In the genomic region with DNA sequence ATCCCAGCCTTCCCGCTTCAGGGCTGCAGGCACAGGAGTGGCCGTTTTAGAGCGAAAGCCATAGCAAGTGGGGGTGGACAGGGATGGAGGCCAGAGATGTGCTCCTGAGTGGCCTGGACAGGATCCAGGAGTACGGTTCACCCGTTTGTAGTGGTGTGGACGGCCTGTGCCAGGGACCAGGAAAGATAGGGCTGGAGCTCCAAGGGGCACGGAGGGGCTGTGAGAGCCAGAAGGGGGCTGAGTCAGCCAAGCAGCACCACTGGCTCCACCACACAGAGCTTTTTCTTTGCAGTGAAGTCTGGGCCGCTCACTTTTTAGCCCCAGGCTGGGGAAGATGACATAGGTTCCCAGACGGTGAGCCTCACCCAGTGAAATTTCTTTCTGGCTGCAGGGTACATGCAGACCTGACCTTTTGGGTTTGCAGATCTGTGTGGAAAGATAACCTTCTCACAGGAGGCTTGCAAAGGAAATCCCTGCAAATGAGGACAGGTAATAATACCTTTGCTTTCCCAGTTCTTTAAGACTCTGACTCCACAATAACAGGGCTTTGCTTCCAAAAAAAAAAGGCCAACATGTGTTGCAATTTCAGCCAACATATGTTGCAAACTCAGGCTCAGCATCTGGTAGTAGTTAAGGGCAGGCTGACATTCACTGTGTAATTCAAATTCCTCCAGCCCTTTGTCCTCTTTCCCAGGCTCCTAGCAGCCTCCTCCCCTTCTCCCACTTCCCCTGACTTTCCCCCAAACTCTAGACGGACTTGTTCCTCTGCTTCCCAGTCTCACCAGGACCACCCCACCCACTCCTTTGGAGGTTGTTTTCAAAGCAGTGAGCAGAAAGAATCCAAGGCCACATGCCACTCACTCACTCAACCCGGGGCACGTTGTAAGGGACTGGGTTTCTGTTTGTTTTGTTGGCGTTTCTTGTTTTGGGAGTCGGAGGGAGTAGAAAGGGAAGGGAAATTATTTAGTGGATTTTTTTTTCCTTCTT, we compare ENCODE assay signal across 1 cellular context.
TF ChIP-seq lines count a peak whose summit lies in the region.

No MANE protein-coding gene starts in this region.

TF ChIP-seq in HepG2, 621 proteins besides CTCF, POLR2A, EP300 and RAD21 (continued from another document and continues in another):
- TF ChIP-seq, protein P1, sequence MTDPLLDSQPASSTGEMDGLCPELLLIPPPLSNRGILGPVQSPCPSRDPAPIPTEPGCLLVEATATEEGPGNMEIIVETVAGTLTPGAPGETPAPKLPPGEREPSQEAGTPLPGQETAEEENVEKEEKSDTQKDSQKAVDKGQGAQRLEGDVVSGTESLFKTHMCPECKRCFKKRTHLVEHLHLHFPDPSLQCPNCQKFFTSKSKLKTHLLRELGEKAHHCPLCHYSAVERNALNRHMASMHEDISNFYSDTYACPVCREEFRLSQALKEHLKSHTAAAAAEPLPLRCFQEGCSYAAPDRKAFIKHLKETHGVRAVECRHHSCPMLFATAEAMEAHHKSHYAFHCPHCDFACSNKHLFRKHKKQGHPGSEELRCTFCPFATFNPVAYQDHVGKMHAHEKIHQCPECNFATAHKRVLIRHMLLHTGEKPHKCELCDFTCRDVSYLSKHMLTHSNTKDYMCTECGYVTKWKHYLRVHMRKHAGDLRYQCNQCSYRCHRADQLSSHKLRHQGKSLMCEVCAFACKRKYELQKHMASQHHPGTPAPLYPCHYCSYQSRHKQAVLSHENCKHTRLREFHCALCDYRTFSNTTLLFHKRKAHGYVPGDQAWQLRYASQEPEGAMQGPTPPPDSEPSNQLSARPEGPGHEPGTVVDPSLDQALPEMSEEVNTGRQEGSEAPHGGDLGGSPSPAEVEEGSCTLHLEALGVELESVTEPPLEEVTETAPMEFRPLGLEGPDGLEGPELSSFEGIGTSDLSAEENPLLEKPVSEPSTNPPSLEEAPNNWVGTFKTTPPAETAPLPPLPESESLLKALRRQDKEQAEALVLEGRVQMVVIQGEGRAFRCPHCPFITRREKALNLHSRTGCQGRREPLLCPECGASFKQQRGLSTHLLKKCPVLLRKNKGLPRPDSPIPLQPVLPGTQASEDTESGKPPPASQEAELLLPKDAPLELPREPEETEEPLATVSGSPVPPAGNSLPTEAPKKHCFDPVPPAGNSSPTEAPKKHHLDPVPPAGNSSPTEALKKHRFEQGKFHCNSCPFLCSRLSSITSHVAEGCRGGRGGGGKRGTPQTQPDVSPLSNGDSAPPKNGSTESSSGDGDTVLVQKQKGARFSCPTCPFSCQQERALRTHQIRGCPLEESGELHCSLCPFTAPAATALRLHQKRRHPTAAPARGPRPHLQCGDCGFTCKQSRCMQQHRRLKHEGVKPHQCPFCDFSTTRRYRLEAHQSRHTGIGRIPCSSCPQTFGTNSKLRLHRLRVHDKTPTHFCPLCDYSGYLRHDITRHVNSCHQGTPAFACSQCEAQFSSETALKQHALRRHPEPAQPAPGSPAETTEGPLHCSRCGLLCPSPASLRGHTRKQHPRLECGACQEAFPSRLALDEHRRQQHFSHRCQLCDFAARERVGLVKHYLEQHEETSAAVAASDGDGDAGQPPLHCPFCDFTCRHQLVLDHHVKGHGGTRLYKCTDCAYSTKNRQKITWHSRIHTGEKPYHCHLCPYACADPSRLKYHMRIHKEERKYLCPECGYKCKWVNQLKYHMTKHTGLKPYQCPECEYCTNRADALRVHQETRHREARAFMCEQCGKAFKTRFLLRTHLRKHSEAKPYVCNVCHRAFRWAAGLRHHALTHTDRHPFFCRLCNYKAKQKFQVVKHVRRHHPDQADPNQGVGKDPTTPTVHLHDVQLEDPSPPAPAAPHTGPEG (CRISPR knock-in tag; IDR thresholded peaks at IDR 0.05): 0 out of 2 replicates have a peak, but pooled peaks have one; percentile 36
- no peak for TF ChIP-seq ZNF766 (CRISPR knock-in tag; IDR thresholded peaks at IDR 0.05; ENCODE audit: borderline replicate concordance)
- TF ChIP-seq ZNF12 (CRISPR knock-in tag; IDR thresholded peaks at IDR 0.05): peak; percentile 99
- TF ChIP-seq PITX1 (CRISPR knock-in tag; IDR thresholded peaks at IDR 0.05): peak; percentile 69; the same call in 1 of the 2 replicates
- peak; percentile 22; the same call in 1 of the 2 replicates for TF ChIP-seq ETV5 (CRISPR knock-in tag; IDR thresholded peaks at IDR 0.05; ENCODE audit: borderline replicate concordance)
- TF ChIP-seq, protein P2, sequence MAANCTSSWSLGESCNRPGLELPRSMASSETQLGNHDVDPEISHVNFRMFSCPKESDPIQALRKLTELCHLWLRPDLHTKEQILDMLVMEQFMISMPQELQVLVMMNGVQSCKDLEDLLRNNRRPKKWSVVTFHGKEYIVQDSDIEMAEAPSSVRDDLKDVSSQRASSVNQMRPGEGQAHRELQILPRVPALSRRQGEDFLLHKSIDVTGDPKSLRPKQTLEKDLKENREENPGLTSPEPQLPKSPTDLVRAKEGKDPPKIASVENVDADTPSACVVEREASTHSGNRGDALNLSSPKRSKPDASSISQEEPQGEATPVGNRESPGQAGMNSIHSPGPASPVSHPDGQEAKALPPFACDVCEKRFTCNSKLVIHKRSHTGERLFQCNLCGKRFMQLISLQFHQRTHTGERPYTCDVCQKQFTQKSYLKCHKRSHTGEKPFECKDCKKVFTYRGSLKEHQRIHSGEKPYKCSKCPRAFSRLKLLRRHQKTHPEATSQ (CRISPR knock-in tag; IDR thresholded peaks at IDR 0.05; ENCODE audit: borderline replicate concordance): peak; percentile 17; the same call in 1 of the 2 replicates
- no peak for TF ChIP-seq ZFP90 (CRISPR knock-in tag; IDR thresholded peaks at IDR 0.05; ENCODE audit: borderline replicate concordance)
- no peak for TF ChIP-seq RORA (CRISPR knock-in tag; IDR thresholded peaks at IDR 0.05)
- TF ChIP-seq, protein P3, sequence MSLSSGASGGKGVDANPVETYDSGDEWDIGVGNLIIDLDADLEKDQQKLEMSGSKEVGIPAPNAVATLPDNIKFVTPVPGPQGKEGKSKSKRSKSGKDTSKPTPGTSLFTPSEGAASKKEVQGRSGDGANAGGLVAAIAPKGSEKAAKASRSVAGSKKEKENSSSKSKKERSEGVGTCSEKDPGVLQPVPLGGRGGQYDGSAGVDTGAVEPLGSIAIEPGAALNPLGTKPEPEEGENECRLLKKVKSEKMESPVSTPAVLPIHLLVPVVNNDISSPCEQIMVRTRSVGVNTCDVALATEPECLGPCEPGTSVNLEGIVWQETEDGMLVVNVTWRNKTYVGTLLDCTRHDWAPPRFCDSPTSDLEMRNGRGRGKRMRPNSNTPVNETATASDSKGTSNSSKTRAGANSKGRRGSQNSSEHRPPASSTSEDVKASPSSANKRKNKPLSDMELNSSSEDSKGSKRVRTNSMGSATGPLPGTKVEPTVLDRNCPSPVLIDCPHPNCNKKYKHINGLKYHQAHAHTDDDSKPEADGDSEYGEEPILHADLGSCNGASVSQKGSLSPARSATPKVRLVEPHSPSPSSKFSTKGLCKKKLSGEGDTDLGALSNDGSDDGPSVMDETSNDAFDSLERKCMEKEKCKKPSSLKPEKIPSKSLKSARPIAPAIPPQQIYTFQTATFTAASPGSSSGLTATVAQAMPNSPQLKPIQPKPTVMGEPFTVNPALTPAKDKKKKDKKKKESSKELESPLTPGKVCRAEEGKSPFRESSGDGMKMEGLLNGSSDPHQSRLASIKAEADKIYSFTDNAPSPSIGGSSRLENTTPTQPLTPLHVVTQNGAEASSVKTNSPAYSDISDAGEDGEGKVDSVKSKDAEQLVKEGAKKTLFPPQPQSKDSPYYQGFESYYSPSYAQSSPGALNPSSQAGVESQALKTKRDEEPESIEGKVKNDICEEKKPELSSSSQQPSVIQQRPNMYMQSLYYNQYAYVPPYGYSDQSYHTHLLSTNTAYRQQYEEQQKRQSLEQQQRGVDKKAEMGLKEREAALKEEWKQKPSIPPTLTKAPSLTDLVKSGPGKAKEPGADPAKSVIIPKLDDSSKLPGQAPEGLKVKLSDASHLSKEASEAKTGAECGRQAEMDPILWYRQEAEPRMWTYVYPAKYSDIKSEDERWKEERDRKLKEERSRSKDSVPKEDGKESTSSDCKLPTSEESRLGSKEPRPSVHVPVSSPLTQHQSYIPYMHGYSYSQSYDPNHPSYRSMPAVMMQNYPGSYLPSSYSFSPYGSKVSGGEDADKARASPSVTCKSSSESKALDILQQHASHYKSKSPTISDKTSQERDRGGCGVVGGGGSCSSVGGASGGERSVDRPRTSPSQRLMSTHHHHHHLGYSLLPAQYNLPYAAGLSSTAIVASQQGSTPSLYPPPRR (CRISPR knock-in tag; IDR thresholded peaks at IDR 0.05; ENCODE audit: borderline replicate concordance): 0 out of 2 replicates have a peak, but pooled peaks have one; percentile 34
- TF ChIP-seq ZNF143 (CRISPR knock-in tag; IDR thresholded peaks at IDR 0.05): no peak
- no peak for TF ChIP-seq ZNF746 (CRISPR knock-in tag; IDR thresholded peaks at IDR 0.05)
- TF ChIP-seq ZMYM4 (CRISPR knock-in tag; IDR thresholded peaks at IDR 0.05): peak; percentile 44; the same call in 1 of the 2 replicates
- peak; percentile 62; the same call in 1 of the 2 replicates for TF ChIP-seq ZBTB7B (CRISPR knock-in tag; IDR thresholded peaks at IDR 0.05)
- TF ChIP-seq, protein P4, sequence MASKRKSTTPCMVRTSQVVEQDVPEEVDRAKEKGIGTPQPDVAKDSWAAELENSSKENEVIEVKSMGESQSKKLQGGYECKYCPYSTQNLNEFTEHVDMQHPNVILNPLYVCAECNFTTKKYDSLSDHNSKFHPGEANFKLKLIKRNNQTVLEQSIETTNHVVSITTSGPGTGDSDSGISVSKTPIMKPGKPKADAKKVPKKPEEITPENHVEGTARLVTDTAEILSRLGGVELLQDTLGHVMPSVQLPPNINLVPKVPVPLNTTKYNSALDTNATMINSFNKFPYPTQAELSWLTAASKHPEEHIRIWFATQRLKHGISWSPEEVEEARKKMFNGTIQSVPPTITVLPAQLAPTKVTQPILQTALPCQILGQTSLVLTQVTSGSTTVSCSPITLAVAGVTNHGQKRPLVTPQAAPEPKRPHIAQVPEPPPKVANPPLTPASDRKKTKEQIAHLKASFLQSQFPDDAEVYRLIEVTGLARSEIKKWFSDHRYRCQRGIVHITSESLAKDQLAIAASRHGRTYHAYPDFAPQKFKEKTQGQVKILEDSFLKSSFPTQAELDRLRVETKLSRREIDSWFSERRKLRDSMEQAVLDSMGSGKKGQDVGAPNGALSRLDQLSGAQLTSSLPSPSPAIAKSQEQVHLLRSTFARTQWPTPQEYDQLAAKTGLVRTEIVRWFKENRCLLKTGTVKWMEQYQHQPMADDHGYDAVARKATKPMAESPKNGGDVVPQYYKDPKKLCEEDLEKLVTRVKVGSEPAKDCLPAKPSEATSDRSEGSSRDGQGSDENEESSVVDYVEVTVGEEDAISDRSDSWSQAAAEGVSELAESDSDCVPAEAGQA (IDR thresholded peaks at IDR 0.05; ENCODE audit: low read depth): no peak
- TF ChIP-seq, protein P4 (CRISPR knock-in tag; IDR thresholded peaks at IDR 0.05; ENCODE audit: borderline replicate concordance): no peak
- TF ChIP-seq, protein P5, sequence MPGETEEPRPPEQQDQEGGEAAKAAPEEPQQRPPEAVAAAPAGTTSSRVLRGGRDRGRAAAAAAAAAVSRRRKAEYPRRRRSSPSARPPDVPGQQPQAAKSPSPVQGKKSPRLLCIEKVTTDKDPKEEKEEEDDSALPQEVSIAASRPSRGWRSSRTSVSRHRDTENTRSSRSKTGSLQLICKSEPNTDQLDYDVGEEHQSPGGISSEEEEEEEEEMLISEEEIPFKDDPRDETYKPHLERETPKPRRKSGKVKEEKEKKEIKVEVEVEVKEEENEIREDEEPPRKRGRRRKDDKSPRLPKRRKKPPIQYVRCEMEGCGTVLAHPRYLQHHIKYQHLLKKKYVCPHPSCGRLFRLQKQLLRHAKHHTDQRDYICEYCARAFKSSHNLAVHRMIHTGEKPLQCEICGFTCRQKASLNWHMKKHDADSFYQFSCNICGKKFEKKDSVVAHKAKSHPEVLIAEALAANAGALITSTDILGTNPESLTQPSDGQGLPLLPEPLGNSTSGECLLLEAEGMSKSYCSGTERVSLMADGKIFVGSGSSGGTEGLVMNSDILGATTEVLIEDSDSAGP (CRISPR knock-in tag; IDR thresholded peaks at IDR 0.05; ENCODE audit: borderline replicate concordance): no peak
- TF ChIP-seq PPARG (CRISPR knock-in tag; conservative IDR thresholded peaks at IDR 0.05): peak; percentile 66
- peak; percentile 87 for TF ChIP-seq GATAD2A (CRISPR knock-in tag; IDR thresholded peaks at IDR 0.05)
- TF ChIP-seq, protein P6, sequence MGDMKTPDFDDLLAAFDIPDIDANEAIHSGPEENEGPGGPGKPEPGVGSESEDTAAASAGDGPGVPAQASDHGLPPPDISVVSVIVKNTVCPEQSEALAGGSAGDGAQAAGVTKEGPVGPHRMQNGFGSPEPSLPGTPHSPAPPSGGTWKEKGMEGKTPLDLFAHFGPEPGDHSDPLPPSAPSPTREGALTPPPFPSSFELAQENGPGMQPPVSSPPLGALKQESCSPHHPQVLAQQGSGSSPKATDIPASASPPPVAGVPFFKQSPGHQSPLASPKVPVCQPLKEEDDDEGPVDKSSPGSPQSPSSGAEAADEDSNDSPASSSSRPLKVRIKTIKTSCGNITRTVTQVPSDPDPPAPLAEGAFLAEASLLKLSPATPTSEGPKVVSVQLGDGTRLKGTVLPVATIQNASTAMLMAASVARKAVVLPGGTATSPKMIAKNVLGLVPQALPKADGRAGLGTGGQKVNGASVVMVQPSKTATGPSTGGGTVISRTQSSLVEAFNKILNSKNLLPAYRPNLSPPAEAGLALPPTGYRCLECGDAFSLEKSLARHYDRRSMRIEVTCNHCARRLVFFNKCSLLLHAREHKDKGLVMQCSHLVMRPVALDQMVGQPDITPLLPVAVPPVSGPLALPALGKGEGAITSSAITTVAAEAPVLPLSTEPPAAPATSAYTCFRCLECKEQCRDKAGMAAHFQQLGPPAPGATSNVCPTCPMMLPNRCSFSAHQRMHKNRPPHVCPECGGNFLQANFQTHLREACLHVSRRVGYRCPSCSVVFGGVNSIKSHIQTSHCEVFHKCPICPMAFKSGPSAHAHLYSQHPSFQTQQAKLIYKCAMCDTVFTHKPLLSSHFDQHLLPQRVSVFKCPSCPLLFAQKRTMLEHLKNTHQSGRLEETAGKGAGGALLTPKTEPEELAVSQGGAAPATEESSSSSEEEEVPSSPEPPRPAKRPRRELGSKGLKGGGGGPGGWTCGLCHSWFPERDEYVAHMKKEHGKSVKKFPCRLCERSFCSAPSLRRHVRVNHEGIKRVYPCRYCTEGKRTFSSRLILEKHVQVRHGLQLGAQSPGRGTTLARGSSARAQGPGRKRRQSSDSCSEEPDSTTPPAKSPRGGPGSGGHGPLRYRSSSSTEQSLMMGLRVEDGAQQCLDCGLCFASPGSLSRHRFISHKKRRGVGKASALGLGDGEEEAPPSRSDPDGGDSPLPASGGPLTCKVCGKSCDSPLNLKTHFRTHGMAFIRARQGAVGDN (CRISPR knock-in tag; IDR thresholded peaks at IDR 0.05): peak; percentile 67
- TF ChIP-seq ZNF552 (CRISPR knock-in tag; IDR thresholded peaks at IDR 0.05; ENCODE audit: borderline replicate concordance): no peak
- TF ChIP-seq TOPORS (CRISPR knock-in tag; IDR thresholded peaks at IDR 0.05): no peak
